Comparison of ENCODE assay signal across 10 cellular contexts in genomic region chr3:142962520-142963265, GRCh38. TPM values are rescaled to one million over a fixed set of nuclear protein-coding genes. Genes with fewer than 3 reads are reported as not detected.
A peak's percentile ranks its signal among the peaks of the same experiment; 100 is the strongest.
DNase-seq lines count a peak whose midpoint lies in the region; ATAC-seq, FAIRE-seq and TF ChIP-seq lines count a peak whose summit lies in the region.
"Had no signal": no experiment of that assay in that cellular context is flagged by ENCODE, and none has a peak within 500 bp of the region (broad histone marks: within the 10 kb centered on the region; RNA-seq: fewer than 3 reads in every experiment).

No MANE protein-coding gene starts in this region.

- no peak overlapping the region for H3K9ac ChIP-seq in kidney (ENCODE audit: low read length in 2 of 2)

- peak; percentile 22 to 24 for ATAC-seq in activated T-cell treated with anti-CD3 and anti-CD28 coated beads, Interleukin-2, amount 50 U/mL, for 4 hours
- no peak for ATAC-seq in activated naive CD8-positive, alpha-beta T cell treated with anti-CD3 and anti-CD28 coated beads, Interleukin-2, amount 50 U/mL, for 24 hours

- no peak for TF ChIP-seq POLR2A in adrenal gland (IDR thresholded peaks at IDR 0.05)

- no peak for FAIRE-seq in kidney (lab: Jason Lieb, UNC)
- FAIRE-seq: pancreas had no signal

- peaks cover 19% of the 10 kb centered on the region for H3K27me3 ChIP-seq in adrenal gland

- intact Hi-C loops in kidney (cut with DNase I): no loop called here
- intact Hi-C loops in adrenal gland (cut with DNase I): no loop called here

- TF ChIP-seq CTCF in kidney (IDR thresholded peaks at IDR 0.05; ENCODE audit: borderline replicate concordance, extremely low read depth, insufficient read depth) (no peak), type B pancreatic cell (conservative IDR thresholded peaks at IDR 0.05) (no peak), adrenal gland (IDR thresholded peaks at IDR 0.05) (no peak)

- H3K4me1 Mint-ChIP-seq in activated T-cell treated with anti-CD3 and anti-CD28 coated beads, Interleukin-2, amount 50 U/mL, for 4 hours (ENCODE audit: low read depth): peaks cover 12% of the 10 kb centered on the region
- H3K4me1 Mint-ChIP-seq in activated naive CD8-positive, alpha-beta T cell treated with anti-CD3 and anti-CD28 coated beads, Interleukin-2, amount 50 U/mL, for 24 hours: peaks cover 12% of the 10 kb centered on the region
- peaks cover 4% of the 10 kb centered on the region for H3K4me1 Mint-ChIP-seq in type B pancreatic cell (ENCODE audit: unreplicated experiment)

- H3K36me3 Mint-ChIP-seq in activated T-cell treated with anti-CD3 and anti-CD28 coated beads, Interleukin-2, amount 50 U/mL, for 4 hours (ENCODE audit: insufficient read depth): no peaks in the 10 kb centered on the region
- H3K36me3 Mint-ChIP-seq in activated naive CD8-positive, alpha-beta T cell treated with anti-CD3 and anti-CD28 coated beads, Interleukin-2, amount 50 U/mL, for 24 hours (ENCODE audit: low read depth): no peaks in the 10 kb centered on the region
- peaks cover 4% of the 10 kb centered on the region for H3K36me3 Mint-ChIP-seq in type B pancreatic cell

- no peak overlapping the region for H3K27ac Mint-ChIP-seq in activated naive CD8-positive, alpha-beta T cell treated with anti-CD3 and anti-CD28 coated beads, Interleukin-2, amount 50 U/mL, for 24 hours
- peak overlapping the region; percentile 81 for H3K27ac Mint-ChIP-seq in type B pancreatic cell

- peaks cover 0 to 5% of the 10 kb centered on the region in 2 donors for H3K4me1 ChIP-seq in kidney (ENCODE audit: control insufficient read depth in 1 of 2, insufficient read depth in 1 of 2, low read depth in 1 of 2, low read length in 2 of 2)
- H3K4me1 ChIP-seq in adrenal gland (replicated peaks in 1 of 2): peaks cover 0 to 6% of the 10 kb centered on the region in 2 donors
- H3K4me1 ChIP-seq: pancreas had no signal

- peaks cover 64% of the 10 kb centered on the region for H3K27me3 Mint-ChIP-seq in activated T-cell treated with anti-CD3 and anti-CD28 coated beads, Interleukin-2, amount 50 U/mL, for 4 hours (ENCODE audit: low read depth)
- peaks cover 64% of the 10 kb centered on the region for H3K27me3 Mint-ChIP-seq in activated naive CD8-positive, alpha-beta T cell treated with anti-CD3 and anti-CD28 coated beads, Interleukin-2, amount 50 U/mL, for 24 hours
- peaks cover 62% of the 10 kb centered on the region for H3K27me3 Mint-ChIP-seq in type B pancreatic cell

- H3K36me3 ChIP-seq in kidney (ENCODE audit: control insufficient read depth in 1 of 2, insufficient read depth in 2 of 2, low read length in 2 of 2) (no peaks in the 10 kb centered on the region), adrenal gland (replicated peaks in 1 of 2) (no peaks in the 10 kb centered on the region)
- H3K36me3 ChIP-seq: pancreas had no signal

- no peak for DNase-seq in activated T-cell treated with anti-CD3 and anti-CD28 coated beads, Interleukin-2, amount 50 U/mL, for 4 hours
- DNase-seq in activated T-cell treated with anti-CD3 and anti-CD28 coated beads, Interleukin-2, amount 50 U/mL, for 1 hour: no peak
- no peak for DNase-seq in activated naive CD8-positive, alpha-beta T cell treated with anti-CD3 and anti-CD28 coated beads, Interleukin-2, amount 50 U/mL, for 24 hours
- DNase-seq in kidney (peak; percentile 71), type B pancreatic cell (ENCODE audit: extremely low spot score, unreplicated experiment) (no peak), NCI-H526 treated with DMSO at 0.1 percent for 48 hours (lab: John Stamatoyannopoulos, UW) (no peak), adrenal gland (no peak), NCI-H2081 treated with DMSO at 0.1 percent for 48 hours (lab: John Stamatoyannopoulos, UW) (no peak)
- DNase-seq: NCI-H774 had no signal

- no peaks in the 10 kb centered on the region for H3K9me3 Mint-ChIP-seq in activated T-cell treated with anti-CD3 and anti-CD28 coated beads, Interleukin-2, amount 50 U/mL, for 4 hours
- no peaks in the 10 kb centered on the region for H3K9me3 Mint-ChIP-seq in activated naive CD8-positive, alpha-beta T cell treated with anti-CD3 and anti-CD28 coated beads, Interleukin-2, amount 50 U/mL, for 24 hours
- H3K9me3 Mint-ChIP-seq in type B pancreatic cell: no peaks in the 10 kb centered on the region

- H3K4me3 ChIP-seq in kidney (ENCODE audit: low read length in 2 of 2) (no peak overlapping the region), adrenal gland (peak overlapping the region in 1 of 4 donors; percentile 56)

- WGBS in adrenal gland, 4 donors: 57 to 85% (median 61%) methylated on average over 39 to 67 of the region's 67 CpGs

- H3K27ac ChIP-seq in kidney (ENCODE audit: low read depth in 2 of 2, low read length in 2 of 2) (no peak overlapping the region), adrenal gland (no peak overlapping the region)
- H3K27ac ChIP-seq: pancreas had no signal

- peak overlapping the region; percentile 76 for H3K4me3 Mint-ChIP-seq in activated T-cell treated with anti-CD3 and anti-CD28 coated beads, Interleukin-2, amount 50 U/mL, for 4 hours
- peak overlapping the region; percentile 74 for H3K4me3 Mint-ChIP-seq in activated naive CD8-positive, alpha-beta T cell treated with anti-CD3 and anti-CD28 coated beads, Interleukin-2, amount 50 U/mL, for 24 hours
- peak overlapping the region; percentile 89 for H3K4me3 Mint-ChIP-seq in type B pancreatic cell

- no peaks in the 10 kb centered on the region for H3K9me3 ChIP-seq in kidney (ENCODE audit: control insufficient read depth in 1 of 2, low read length in 2 of 2)
- no peaks in the 10 kb centered on the region for H3K9me3 ChIP-seq in adrenal gland (replicated peaks in 1 of 3)
- H3K9me3 ChIP-seq: pancreas had no signal

RNA-seq across cellular contexts. Expression of gene PAQR9, which starts 0.8 kb away (rescaled TPM):
- total RNA-seq in activated T-cell treated with anti-CD3 and anti-CD28 coated beads, Interleukin-2, amount 50 U/mL, for 4 hours: not detected
- total RNA-seq in kidney: 0.09 TPM
- not detected for polyA plus RNA-seq in kidney (ENCODE audit: insufficient read depth, low read depth, low replicate concordance)
- total RNA-seq in type B pancreatic cell (ENCODE audit: low replicate concordance): 0.12 and 0.58 TPM in 2 replicates
- total RNA-seq in adrenal gland: under 1 TPM in 4 of 8 donors, not detected in 4; 0.13 to 0.57 (median 0.16) TPM
- under 1 TPM in 1 of 3 donors, not detected in 2; 0.20 TPM for polyA plus RNA-seq in adrenal gland
- polyA plus RNA-seq: pancreas had no signal

RNA-seq across cellular contexts. Expression of gene U2SURP, which starts 38.7 kb away (rescaled TPM):
- total RNA-seq in activated T-cell treated with anti-CD3 and anti-CD28 coated beads, Interleukin-2, amount 50 U/mL, for 4 hours: 100 to 1,000 TPM; 156 to 178 (median 170) TPM
- 97.7 TPM for total RNA-seq in kidney
- polyA plus RNA-seq in kidney (ENCODE audit: insufficient read depth, low read depth, low replicate concordance): 23.0 TPM
- 85.7 and 129 TPM in 2 replicates for total RNA-seq in type B pancreatic cell (ENCODE audit: low replicate concordance)
- total RNA-seq in adrenal gland: 10 to 100 TPM; 18.6 to 77.2 (median 53.8) TPM
- polyA plus RNA-seq in adrenal gland: 10 to 100 TPM; 46.3 to 87.8 (median 61.6) TPM
